In genomic region chr11:70567680-70568503, GRCh38 we compare ENCODE assay signal across 9 cellular contexts.
A peak's percentile ranks its signal among the peaks of the same experiment; 100 is the strongest.
DNase-seq lines count a peak whose midpoint lies in the region; ATAC-seq, FAIRE-seq and TF ChIP-seq lines count a peak whose summit lies in the region.
"Had no signal": no experiment of that assay in that cellular context is flagged by ENCODE, and none has a peak within 500 bp of the region (broad histone marks: within the 10 kb centered on the region; RNA-seq: fewer than 3 reads in every experiment).

No MANE protein-coding gene starts in this region.

- peak overlapping the region; percentile 43 for H3K9ac ChIP-seq in HUES6 (ENCODE audit: low read length)
- no peak overlapping the region for H3K9ac ChIP-seq in MM.1S (ENCODE audit: low read length)

- TF ChIP-seq CTCF in bronchial epithelial cell (IDR thresholded peaks at IDR 0.05; ENCODE audit: insufficient read depth, low read length, severe bottlenecking) (peak; percentile 2), thoracic aorta (IDR thresholded peaks at IDR 0.05) (no peak), MM.1S (IDR thresholded peaks at IDR 0.05; ENCODE audit: low read length) (no peak)

- H3K4me3 ChIP-seq in HUES6 (ENCODE audit: low read depth, low read length), result peak overlapping the region; percentile 45; the same call in 1 of the 2 replicates
- H3K4me3 ChIP-seq in bronchial epithelial cell (ENCODE audit: low read depth, low read length), result no peak overlapping the region
- H3K4me3 ChIP-seq in thoracic aorta, result peak overlapping the region; percentile 72
- no peak overlapping the region for H3K4me3 ChIP-seq in MM.1S (ENCODE audit: low read length)

- H3K9me2 ChIP-seq in MM.1S (replicated peaks; ENCODE audit: insufficient read depth, low read length), result no peaks in the 10 kb centered on the region

- H3K27ac ChIP-seq in HUES6 (ENCODE audit: low read depth, low read length) (no peak overlapping the region), thoracic aorta (peak overlapping the region; percentile 39 to 47), MM.1S (ENCODE audit: low read length) (no peak overlapping the region)

- no peaks in the 10 kb centered on the region for H4K20me1 ChIP-seq in MM.1S (ENCODE audit: insufficient read depth, low read length)

- H3K4me2 ChIP-seq in MM.1S (ENCODE audit: low read depth, low read length), result no peak overlapping the region

- no peak for FAIRE-seq in bronchial epithelial cell (lab: Jason Lieb, UNC)
- FAIRE-seq: TTC549 had no signal

- H3K27me3 ChIP-seq in HUES6 (ENCODE audit: control insufficient read depth, insufficient read depth, low read length) (no peaks in the 10 kb centered on the region), bronchial epithelial cell (ENCODE audit: control insufficient read depth, insufficient read depth, low read length) (no peaks in the 10 kb centered on the region), thoracic aorta (replicated peaks; ENCODE audit: insufficient read depth) (no peaks in the 10 kb centered on the region), MM.1S (replicated peaks; ENCODE audit: insufficient read depth, low read length) (peaks cover 88% of the 10 kb centered on the region)

- intact Hi-C loops in left colon (cut with DNase I, micrococcal nuclease), result no loop called here

- H3K9me3 ChIP-seq in HUES6 (ENCODE audit: control insufficient read depth, insufficient read depth, low read depth, low read length), result no peaks in the 10 kb centered on the region
- no peaks in the 10 kb centered on the region for H3K9me3 ChIP-seq in thoracic aorta
- no peaks in the 10 kb centered on the region for H3K9me3 ChIP-seq in MM.1S (replicated peaks; ENCODE audit: insufficient read depth, low read length)

- peak; percentile 91 for ATAC-seq in left colon
- no peak for ATAC-seq in thoracic aorta (ENCODE audit: insufficient number of reproducible peaks, low FRiP score, low read depth)
- ATAC-seq in HG03095 (IDR thresholded peaks at IDR 0.05; ENCODE audit: unreplicated experiment), result no peak

- H3K4me1 ChIP-seq in HUES6 (ENCODE audit: control insufficient read depth, insufficient read depth, low read length), result peaks cover 14% of the 10 kb centered on the region
- H3K4me1 ChIP-seq in thoracic aorta (ENCODE audit: control insufficient read depth in 1 of 2, low read depth in 2 of 2), result peaks cover 0 to 16% of the 10 kb centered on the region in 2 donors
- no peaks in the 10 kb centered on the region for H3K4me1 ChIP-seq in MM.1S (ENCODE audit: low read length)

- H3K36me3 ChIP-seq in HUES6 (ENCODE audit: control insufficient read depth, insufficient read depth, low read length) (no peaks in the 10 kb centered on the region), bronchial epithelial cell (ENCODE audit: control insufficient read depth, insufficient read depth, low read length) (no peaks in the 10 kb centered on the region), thoracic aorta (no peaks in the 10 kb centered on the region), MM.1S (replicated peaks; ENCODE audit: insufficient read depth, low read length) (no peaks in the 10 kb centered on the region)

- DNase-seq in bronchial epithelial cell (ENCODE audit: low read depth) (peak; percentile 26), left colon (peak; percentile 74 to 75), thoracic aorta (ENCODE audit: low spot score) (no peak), NCI-H2171 treated with DMSO at 0.1 percent for 48 hours (lab: John Stamatoyannopoulos, UW) (no peak), MM.1S (no peak)
- DNase-seq in activated CD4-positive, alpha-beta T cell treated with anti-CD3 and anti-CD28 coated beads for 48 hours, result no peak

- H3F3A ChIP-seq in MM.1S (ENCODE audit: insufficient read depth, low read length), result no peaks in the 10 kb centered on the region

- H3K79me2 ChIP-seq in MM.1S (ENCODE audit: low read length), result no peaks in the 10 kb centered on the region

- H2AFZ ChIP-seq in MM.1S (ENCODE audit: low read length), result no peak overlapping the region

Comparison
In these comparisons a context has a peak if more than half of its experiments do, and no peak if none do; other contexts are left out.
1. H3K27ac ChIP-seq: peak in thoracic aorta (2 of 2); none in HUES6 (single experiment) and MM.1S (single experiment).
2. H3K4me3 ChIP-seq: peak in HUES6 (single experiment) and thoracic aorta (single experiment); none in bronchial epithelial cell (single experiment) and MM.1S (single experiment).
3. DNase-seq: peak in bronchial epithelial cell (single experiment) and left colon (2 of 2); none in thoracic aorta (single experiment), activated CD4-positive, alpha-beta T cell treated with anti-CD3 and anti-CD28 coated beads for 48 hours (single experiment), NCI-H2171 treated with DMSO at 0.1 percent for 48 hours (single experiment) and MM.1S (single experiment).